In genomic region chr1:37776946-37777516, GRCh38 we compare ENCODE assay signal across 30 cellular contexts. TPM values are rescaled to one million over a fixed set of nuclear protein-coding genes. Genes with fewer than 3 reads are reported as not detected.
DNase-seq lines count a peak whose midpoint lies in the region; ATAC-seq and TF ChIP-seq lines count a peak whose summit lies in the region.
"Had no signal": no experiment of that assay in that cellular context is flagged by ENCODE, and none has a peak within 500 bp of the region (broad histone marks: within the 10 kb centered on the region; RNA-seq: fewer than 3 reads in every experiment).

No MANE protein-coding gene starts in this region.

- H3K4me3 ChIP-seq in BLaER1 treated with 17β-estradiol and CSF1 and Interleukin-3, amounts not matched to agents 10 nM and 100 nM: no peak overlapping the region
- no peak overlapping the region for H3K4me3 ChIP-seq in Panc1 (ENCODE audit: low read depth in 2 of 2, low read length in 2 of 2)
- H3K4me3 ChIP-seq: dorsolateral prefrontal cortex, esophagus squamous epithelium, heart left ventricle, left lung, MG63 had no signal

- H3K4me3 Mint-ChIP-seq in activated T-cell treated with anti-CD3 and anti-CD28 coated beads, Interleukin-2, amount 50 U/mL, for 4 hours: no peak overlapping the region
- H3K4me3 Mint-ChIP-seq in memory B cell: no peak overlapping the region
- H3K4me3 Mint-ChIP-seq: B cell; CD8-positive, alpha-beta memory T cell; H9; neural crest cell had no signal

- POLR2A ChIA-PET in Panc1 (lab: Charles Lee): interaction anchor here (0.6 kb wide), 1 partner anchor 10 kb away, joined by 6 read pairs; no protein-coding TSS in a partner anchor

- no peaks in the 10 kb centered on the region for H3K9me3 Mint-ChIP-seq in activated T-cell treated with anti-CD3 and anti-CD28 coated beads, Interleukin-2, amount 50 U/mL, for 4 hours
- H3K9me3 Mint-ChIP-seq in memory B cell: peaks cover 2% of the 10 kb centered on the region
- H3K9me3 Mint-ChIP-seq: neural crest cell had no signal

- CTCF ChIA-PET in Panc1 (lab: Charles Lee): no interaction called here

- H4K20me1 ChIP-seq in BLaER1 treated with 17β-estradiol and CSF1 and Interleukin-3, amounts not matched to agents 10 nM and 100 nM: no peaks in the 10 kb centered on the region

- no peak overlapping the region for H3K27ac Mint-ChIP-seq in memory B cell
- H3K27ac Mint-ChIP-seq: B cell; CD8-positive, alpha-beta memory T cell; H9 had no signal

- no peaks in the 10 kb centered on the region for H3K36me3 Mint-ChIP-seq in activated T-cell treated with anti-CD3 and anti-CD28 coated beads, Interleukin-2, amount 50 U/mL, for 4 hours (ENCODE audit: insufficient read depth)
- peaks cover 2% of the 10 kb centered on the region for H3K36me3 Mint-ChIP-seq in memory B cell
- H3K36me3 Mint-ChIP-seq: CD8-positive, alpha-beta memory T cell had no signal

- no peak for DNase-seq in activated T-cell treated with anti-CD3 and anti-CD28 coated beads, Interleukin-2, amount 50 U/mL, for 4 hours
- no peak for DNase-seq in activated T-cell treated with anti-CD3 and anti-CD28 coated beads, Interleukin-2, amount 50 U/mL, for 1 hour
- DNase-seq in Panc1 (ENCODE audit: low read depth, low spot score): no peak
- DNase-seq in memory B cell (ENCODE audit: low spot score in 2 of 2): no peak
- no peak for DNase-seq in omental fat pad (ENCODE audit: low spot score)
- DNase-seq: ACHN; activated gamma-delta T cell; CD8-positive, alpha-beta memory T cell; DMS 273 treated with DMSO at 0.1 percent for 48 hours; dorsolateral prefrontal cortex; esophagus squamous epithelium; foreskin keratinocyte; H9; heart left ventricle; islet precursor cell; left lung; mesendoderm; MG63; NCI-H1105 treated with DMSO at 0.1 percent for 48 hours; NCI-H187 treated with DMSO at 0.1 percent for 48 hours; NCI-H2171; NCI-H82; small intestine; T1000 had no signal

- peaks cover 11% of the 10 kb centered on the region for H3K27me3 Mint-ChIP-seq in activated T-cell treated with anti-CD3 and anti-CD28 coated beads, Interleukin-2, amount 50 U/mL, for 4 hours (ENCODE audit: low read depth)
- peaks cover 3% of the 10 kb centered on the region for H3K27me3 Mint-ChIP-seq in memory B cell

- intact Hi-C loops in Panc1 (cut with micrococcal nuclease; ENCODE audit: unreplicated experiment): no loop called here

- H3K4me2 ChIP-seq in BLaER1 treated with 17β-estradiol and CSF1 and Interleukin-3, amounts not matched to agents 10 nM and 100 nM: peak overlapping the region; percentile 16 to 77 (median 67); a peak in 21 of 22 replicates
- H3K4me2 ChIP-seq: KMS-11 had no signal

- H3K27ac ChIP-seq in BLaER1 treated with 17β-estradiol and CSF1 and Interleukin-3, amounts not matched to agents 10 nM and 100 nM: peak overlapping the region in 2 of 11 experiments; percentile 6 to 8; a peak in 1 of 22 replicates
- no peak overlapping the region for H3K27ac ChIP-seq in Panc1 (ENCODE audit: low read length)
- H3K27ac ChIP-seq: dorsolateral prefrontal cortex, esophagus squamous epithelium, foreskin keratinocyte, heart left ventricle, HL-60, KMS-11, left lung had no signal

- peaks cover 12 to 40% (median 28%) of the 10 kb centered on the region in 10 experiments for H3K4me1 ChIP-seq in BLaER1 treated with 17β-estradiol and CSF1 and Interleukin-3, amounts not matched to agents 10 nM and 100 nM
- no peaks in the 10 kb centered on the region for H3K4me1 ChIP-seq in Panc1 (ENCODE audit: control insufficient read depth, insufficient read depth, low read length)
- H3K4me1 ChIP-seq: esophagus squamous epithelium, foreskin keratinocyte, heart left ventricle, left lung had no signal

- H3K9ac ChIP-seq in BLaER1 treated with 17β-estradiol and CSF1 and Interleukin-3, amounts not matched to agents 10 nM and 100 nM: no peak overlapping the region
- H3K9ac ChIP-seq: KMS-11 had no signal

- no peak for TF ChIP-seq CTCF in Panc1 (IDR thresholded peaks at IDR 0.05)
- TF ChIP-seq CTCF in omental fat pad (IDR thresholded peaks at IDR 0.05): no peak

- peaks cover 0 to 5% (median 0%) of the 10 kb centered on the region in 11 experiments; a peak in 1 of 22 replicates for H3K9me3 ChIP-seq in BLaER1 treated with 17β-estradiol and CSF1 and Interleukin-3, amounts not matched to agents 10 nM and 100 nM (replicated peaks in 1 of 11)
- H3K9me3 ChIP-seq in Panc1 (ENCODE audit: control insufficient read depth, insufficient read depth, low read depth, low read length): no peaks in the 10 kb centered on the region
- H3K9me3 ChIP-seq: esophagus squamous epithelium, left lung had no signal

- no peaks in the 10 kb centered on the region for H3K27me3 ChIP-seq in BLaER1 treated with 17β-estradiol and CSF1 and Interleukin-3, amounts not matched to agents 10 nM and 100 nM
- no peaks in the 10 kb centered on the region for H3K27me3 ChIP-seq in Panc1 (ENCODE audit: control insufficient read depth, insufficient read depth, low read length)
- H3K27me3 ChIP-seq: foreskin keratinocyte, MG63 had no signal

- ATAC-seq in activated T-cell treated with anti-CD3 and anti-CD28 coated beads, Interleukin-2, amount 50 U/mL, for 4 hours: peak; percentile 51 to 67
- ATAC-seq in Panc1: peak; percentile 63; the same call in 1 of the 2 replicates
- ATAC-seq in memory B cell (ENCODE audit: low read depth): peak; percentile 29
- no peak for ATAC-seq in omental fat pad (ENCODE audit: low FRiP score)
- no peak for ATAC-seq in GM18873 (IDR thresholded peaks at IDR 0.05; ENCODE audit: low FRiP score, unreplicated experiment)
- ATAC-seq: foreskin keratinocyte, heart left ventricle, left lung had no signal

- no peaks in the 10 kb centered on the region for H3K36me3 ChIP-seq in BLaER1 treated with 17β-estradiol and CSF1 and Interleukin-3, amounts not matched to agents 10 nM and 100 nM
- H3K36me3 ChIP-seq in Panc1 (ENCODE audit: control insufficient read depth, insufficient read depth, low read length): no peaks in the 10 kb centered on the region
- H3K36me3 ChIP-seq: esophagus squamous epithelium, heart left ventricle, left lung, MG63 had no signal

- in situ Hi-C loops in Panc1 (cut with HindIII; ENCODE audit: low pct_unique_long_range_greater_than_20kb, low sequenced_read_pairs): no loop called here

- peaks cover 6% of the 10 kb centered on the region for H3K4me1 Mint-ChIP-seq in activated T-cell treated with anti-CD3 and anti-CD28 coated beads, Interleukin-2, amount 50 U/mL, for 4 hours (ENCODE audit: low read depth)
- peaks cover 16% of the 10 kb centered on the region for H3K4me1 Mint-ChIP-seq in memory B cell
- H3K4me1 Mint-ChIP-seq: CD8-positive, alpha-beta memory T cell; H9; neural crest cell had no signal

- no TSS peak for BruUV-seq in Panc1 (replicated peaks; lab: Mats Ljungman, UMichigan)

RNA-seq across cellular contexts. Expression of gene EPHA10, which starts 12.1 kb away (rescaled TPM):
- total RNA-seq in activated T-cell treated with anti-CD3 and anti-CD28 coated beads, Interleukin-2, amount 50 U/mL, for 4 hours: under 1 TPM; 0.13 to 0.71 (median 0.27) TPM
- total RNA-seq in Panc1 (2021; ENCODE audit: unreplicated experiment) (2.8 TPM), omental fat pad (under 1 TPM in 1 of 4 donors, not detected in 3; 0.12 TPM)
- polyA plus RNA-seq in Panc1 (2012; ENCODE audit: insufficient read length): 2.3 TPM
- total RNA-seq: foreskin keratinocyte had no signal
- polyA plus RNA-seq: CD8-positive, alpha-beta memory T cell; foreskin keratinocyte had no signal

RNA-seq across cellular contexts. Expression of gene MANEAL, which starts 16.6 kb away (rescaled TPM):
- total RNA-seq in activated T-cell treated with anti-CD3 and anti-CD28 coated beads, Interleukin-2, amount 50 U/mL, for 4 hours: 1 to 10 TPM; 4.0 to 5.0 (median 4.7) TPM
- total RNA-seq in Panc1 (2021; ENCODE audit: unreplicated experiment) (29.7 TPM), omental fat pad (1 to 10 TPM in 2 of 4 donors, under 1 TPM in 2; 0.79 to 1.4 (median 1.1) TPM)
- polyA plus RNA-seq in Panc1 (2012; ENCODE audit: insufficient read length): 33.5 TPM

RNA-seq across cellular contexts. Expression of gene C1orf122, which starts 30.6 kb away (rescaled TPM):
- total RNA-seq in activated T-cell treated with anti-CD3 and anti-CD28 coated beads, Interleukin-2, amount 50 U/mL, for 4 hours: 10 to 100 TPM; 54.0 to 59.2 (median 56.3) TPM
- 77.2 TPM for total RNA-seq in Panc1 (2021; ENCODE audit: unreplicated experiment)
- polyA plus RNA-seq in Panc1 (2012; ENCODE audit: insufficient read length): 104 TPM
- 10 to 100 TPM; 53.6 to 86.9 (median 71.2) TPM for total RNA-seq in omental fat pad

RNA-seq across cellular contexts. Expression of gene YRDC, which starts 31.0 kb away (rescaled TPM):
- 100 to 1,000 TPM; 178 to 187 (median 178) TPM for total RNA-seq in activated T-cell treated with anti-CD3 and anti-CD28 coated beads, Interleukin-2, amount 50 U/mL, for 4 hours
- 24.0 TPM for total RNA-seq in Panc1 (2021; ENCODE audit: unreplicated experiment)
- polyA plus RNA-seq in Panc1 (2012; ENCODE audit: insufficient read length): 22.5 TPM
- total RNA-seq in omental fat pad: 10 to 100 TPM; 14.7 to 28.6 (median 16.0) TPM

Comparison
In these comparisons a context has a peak if more than half of its experiments do, and no peak if none do; other contexts are left out.
1. ATAC-seq: peak in activated T-cell treated with anti-CD3 and anti-CD28 coated beads, Interleukin-2, amount 50 U/mL, for 4 hours (2 of 2), Panc1 (single experiment) and memory B cell (single experiment); none in omental fat pad (single experiment) and GM18873 (single experiment).